31 cellular contexts compared by ENCODE assay signal in genomic region chr2:1859671-1860450, GRCh38.
"Had no signal": no experiment of that assay in that cellular context is flagged by ENCODE, and none has a peak within 500 bp of the region (broad histone marks: within the 10 kb centered on the region; RNA-seq: fewer than 3 reads in every experiment).

No MANE protein-coding gene starts in this region.

- H3K27ac ChIP-seq: neural progenitor cell, neutrophil, ovary, parathyroid adenoma, prostate gland, right atrium auricular region, right lobe of liver, sigmoid colon, stomach, thoracic aorta, thyroid gland, tibial nerve, upper lobe of left lung, vagina had no signal

- H3K27ac Mint-ChIP-seq: naive thymus-derived CD4-positive, alpha-beta T cell; natural killer cell; nephron; neural progenitor cell; stimulated activated effector memory CD8-positive, alpha-beta T cell treated with anti-CD3 and anti-CD28 coated beads, Interleukin-12 subunit alpha, Interleukin-12 subunit beta, amount 100 ng/mL, for 72 hours; stimulated activated naive B cell treated with anti-CD40 and anti-IgM and Interleukin-4, amounts not matched to agents 10 μg/mL and 1 μg/mL and 100 μg/mL, for 72 hours; stimulated activated naive CD8-positive, alpha-beta T cell treated with anti-CD3 and anti-CD28 coated beads, Interleukin-15, Interleukin-2, amounts not matched to agents 100 ng/mL and 50 ng/mL, for 24 hours had no signal

- H3K4me3 ChIP-seq: neural progenitor cell, ovary, prostate gland, right atrium auricular region, right lobe of liver, sigmoid colon, stomach, thoracic aorta, thyroid gland, tibial nerve, upper lobe of left lung, vagina had no signal

- ATAC-seq: naive thymus-derived CD4-positive, alpha-beta T cell; natural killer cell; right lobe of liver; stimulated activated effector memory CD8-positive, alpha-beta T cell treated with anti-CD3 and anti-CD28 coated beads, Interleukin-12 subunit alpha, Interleukin-12 subunit beta, amount 100 ng/mL, for 72 hours; stimulated activated naive B cell treated with anti-CD40 and anti-IgM and Interleukin-4, amounts not matched to agents 10 μg/mL and 1 μg/mL and 100 μg/mL, for 72 hours had no signal

- H3K9me3 Mint-ChIP-seq: naive thymus-derived CD4-positive, alpha-beta T cell; natural killer cell; nephron; neural progenitor cell; stimulated activated effector memory CD8-positive, alpha-beta T cell treated with anti-CD3 and anti-CD28 coated beads, Interleukin-12 subunit alpha, Interleukin-12 subunit beta, amount 100 ng/mL, for 72 hours; stimulated activated naive B cell treated with anti-CD40 and anti-IgM and Interleukin-4, amounts not matched to agents 10 μg/mL and 1 μg/mL and 100 μg/mL, for 72 hours; stimulated activated naive CD8-positive, alpha-beta T cell treated with anti-CD3 and anti-CD28 coated beads, Interleukin-15, Interleukin-2, amounts not matched to agents 100 ng/mL and 50 ng/mL, for 24 hours had no signal

- H3K9me3 ChIP-seq: neutrophil, ovary, prostate gland, right atrium auricular region, right lobe of liver, sigmoid colon, stomach, thoracic aorta, thyroid gland, tibial nerve, upper lobe of left lung, vagina had no signal

- FAIRE-seq: small intestine, urothelium cell line had no signal

- DNase-seq: naive thymus-derived CD4-positive, alpha-beta T cell; natural killer cell; nucleus accumbens; ovary; posterior cingulate gyrus; retina; right lobe of liver; sigmoid colon; small intestine; stimulated activated CD4-positive, alpha-beta T cell treated with anti-CD3 and anti-CD28 coated beads, Interleukin-15, amount 100 ng/mL, for 24 hours; stimulated activated CD4-positive, alpha-beta T cell treated with anti-CD3 and anti-CD28 coated beads, Interleukin-2, amount 100 ng/mL, for 24 hours; stimulated activated CD4-positive, alpha-beta T cell treated with anti-CD3 and anti-CD28 coated beads, Interleukin-2, amount 100 ng/mL, for 48 hours; stimulated activated CD4-positive, alpha-beta T cell treated with anti-CD3 and anti-CD28 coated beads, Interleukin-4, amount 100 ng/mL, for 24 hours; stimulated activated naive B cell treated with anti-CD40 and anti-IgM and Interleukin-4, amounts not matched to agents 10 μg/mL and 1 μg/mL and 100 μg/mL, for 72 hours; stimulated activated naive CD4-positive, alpha-beta T cell treated with Interleukin-2 at 50 U/mL for 16 hours; stomach; thyroid gland; trophoblast cell had no signal

- H2AFZ ChIP-seq: neural progenitor cell, parathyroid adenoma had no signal

- H3K9ac ChIP-seq: neural progenitor cell, parathyroid adenoma had no signal

- H3K4me3 Mint-ChIP-seq: naive thymus-derived CD4-positive, alpha-beta T cell; natural killer cell; nephron; neural progenitor cell; stimulated activated effector memory CD8-positive, alpha-beta T cell treated with anti-CD3 and anti-CD28 coated beads, Interleukin-12 subunit alpha, Interleukin-12 subunit beta, amount 100 ng/mL, for 72 hours; stimulated activated naive B cell treated with anti-CD40 and anti-IgM and Interleukin-4, amounts not matched to agents 10 μg/mL and 1 μg/mL and 100 μg/mL, for 72 hours; stimulated activated naive CD8-positive, alpha-beta T cell treated with anti-CD3 and anti-CD28 coated beads, Interleukin-15, Interleukin-2, amounts not matched to agents 100 ng/mL and 50 ng/mL, for 24 hours had no signal

- H3K79me2 ChIP-seq: parathyroid adenoma had no signal

- H3K4me1 ChIP-seq: neural progenitor cell, parathyroid adenoma, prostate gland, right lobe of liver, stomach, vagina had no signal

- H3K27me3 ChIP-seq: ovary, right atrium auricular region, right lobe of liver, thyroid gland, vagina had no signal

- H3K4me2 ChIP-seq: neural progenitor cell had no signal

- H3K4me1 Mint-ChIP-seq: natural killer cell; stimulated activated effector memory CD8-positive, alpha-beta T cell treated with anti-CD3 and anti-CD28 coated beads, Interleukin-12 subunit alpha, Interleukin-12 subunit beta, amount 100 ng/mL, for 72 hours had no signal

- H3K36me3 ChIP-seq: neural progenitor cell, neutrophil, ovary, prostate gland, right atrium auricular region, right lobe of liver, sigmoid colon, stomach, thoracic aorta, thyroid gland, tibial nerve, upper lobe of left lung, vagina had no signal

- H3K36me3 Mint-ChIP-seq: naive thymus-derived CD4-positive, alpha-beta T cell; natural killer cell; neural progenitor cell; stimulated activated effector memory CD8-positive, alpha-beta T cell treated with anti-CD3 and anti-CD28 coated beads, Interleukin-12 subunit alpha, Interleukin-12 subunit beta, amount 100 ng/mL, for 72 hours; stimulated activated naive B cell treated with anti-CD40 and anti-IgM and Interleukin-4, amounts not matched to agents 10 μg/mL and 1 μg/mL and 100 μg/mL, for 72 hours had no signal
